ENCODE assay signal across 25 cellular contexts in the genomic region with DNA sequence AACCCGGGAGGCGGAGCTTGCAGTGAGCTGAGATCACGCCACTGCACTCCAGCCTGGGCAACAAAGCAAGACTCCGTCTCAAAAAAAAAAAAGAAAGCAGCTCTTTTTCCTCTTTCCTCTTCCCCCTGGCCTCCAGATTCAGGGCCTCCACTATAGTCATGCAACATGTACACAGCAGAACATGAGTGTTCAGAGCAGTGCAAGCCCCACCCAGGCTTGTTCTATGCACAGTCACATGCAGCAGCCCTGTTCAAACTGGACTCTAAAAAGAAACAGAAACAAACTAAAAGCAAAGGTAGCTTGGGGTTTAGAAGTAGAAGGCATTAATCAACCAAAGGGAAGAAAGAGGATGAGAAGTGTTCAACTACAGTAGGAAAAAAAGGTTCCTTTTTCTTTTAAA. TPM values are rescaled to one million over a fixed set of nuclear protein-coding genes. Genes with fewer than 3 reads are reported as not detected.
"Had no signal": no experiment of that assay in that cellular context is flagged by ENCODE, and none has a peak within 500 bp of the region (broad histone marks: within the 10 kb centered on the region; RNA-seq: fewer than 3 reads in every experiment).

No MANE protein-coding gene starts in this region.

- H3K27me3 ChIP-seq: esophagus muscularis mucosa, foreskin keratinocyte, ovary, spleen, tibial nerve, upper lobe of left lung, uterus had no signal

- H3K4me3 Mint-ChIP-seq: immature natural killer cell; memory B cell; naive thymus-derived CD8-positive, alpha-beta T cell; nephron progenitor cell; stimulated activated memory B cell treated with anti-CD40 and anti-IgM and Interleukin-4, amounts not matched to agents 10 μg/mL and 1 μg/mL and 100 μg/mL, for 72 hours had no signal

- H3K4me1 Mint-ChIP-seq: memory B cell; nephron progenitor cell; stimulated activated memory B cell treated with anti-CD40 and anti-IgM and Interleukin-4, amounts not matched to agents 10 μg/mL and 1 μg/mL and 100 μg/mL, for 72 hours had no signal

- H3K36me3 ChIP-seq: ovary, thoracic aorta, uterus had no signal

- H3K27ac ChIP-seq: coronary artery, foreskin keratinocyte, ovary, skin epidermis, spleen, thoracic aorta, tibial nerve, upper lobe of left lung, uterus had no signal

- H3K27ac Mint-ChIP-seq: immature natural killer cell; memory B cell; progenitor cell of endocrine pancreas; stimulated activated memory B cell treated with anti-CD40 and anti-IgM and Interleukin-4, amounts not matched to agents 10 μg/mL and 1 μg/mL and 100 μg/mL, for 72 hours had no signal

- H3K27me3 Mint-ChIP-seq: memory B cell; naive thymus-derived CD8-positive, alpha-beta T cell; progenitor cell of endocrine pancreas; stimulated activated memory B cell treated with anti-CD40 and anti-IgM and Interleukin-4, amounts not matched to agents 10 μg/mL and 1 μg/mL and 100 μg/mL, for 72 hours had no signal

- H3K4me1 ChIP-seq: foreskin keratinocyte, spleen, tibial nerve, upper lobe of left lung, uterus had no signal

- H3K9me3 ChIP-seq: esophagus muscularis mucosa, ovary, spleen, thoracic aorta, tibial nerve, upper lobe of left lung, uterus had no signal

- H3K9me3 Mint-ChIP-seq: immature natural killer cell; memory B cell; naive thymus-derived CD8-positive, alpha-beta T cell; stimulated activated memory B cell treated with anti-CD40 and anti-IgM and Interleukin-4, amounts not matched to agents 10 μg/mL and 1 μg/mL and 100 μg/mL, for 72 hours had no signal

- DNase-seq: dermis blood vessel endothelial cell; effector memory CD4-positive, alpha-beta T cell; foreskin keratinocyte; glutamatergic neuron; immature natural killer cell; islet precursor cell; kidney glomerular epithelial cell; naive thymus-derived CD8-positive, alpha-beta T cell; nephron progenitor cell; spleen; stimulated activated CD4-positive, alpha-beta T cell treated with anti-CD3 and anti-CD28 coated beads, Interleukin-4, amount 100 ng/mL, for 4 hours; stimulated activated naive CD8-positive, alpha-beta T cell treated with anti-CD3 and anti-CD28 coated beads, Interleukin-15, Interleukin-2, amounts not matched to agents 100 U/mL and 50 U/mL, for 24 hours had no signal

- H3K4me3 ChIP-seq: coronary artery, esophagus muscularis mucosa, lung, ovary, skin epidermis, spleen, thoracic aorta, tibial nerve, upper lobe of left lung, uterus had no signal

- ATAC-seq: foreskin keratinocyte; left colon; naive thymus-derived CD8-positive, alpha-beta T cell; stimulated activated memory B cell treated with anti-CD40 and anti-IgM and Interleukin-4, amounts not matched to agents 10 μg/mL and 1 μg/mL and 100 μg/mL, for 72 hours; stimulated activated naive CD8-positive, alpha-beta T cell treated with anti-CD3 and anti-CD28 coated beads, Interleukin-15, Interleukin-2, amounts not matched to agents 100 U/mL and 50 U/mL, for 24 hours had no signal

RNA-seq across cellular contexts. Expression of gene GXYLT2, which starts 51.4 kb away (rescaled TPM):
- total RNA-seq: naive thymus-derived CD8-positive, alpha-beta T cell had no signal
